In genomic region chrX:54824722-54825121, GRCh38 we compare ENCODE assay signal across 19 cellular contexts. TPM values are rescaled to one million over a fixed set of nuclear protein-coding genes. Genes with fewer than 3 reads are reported as not detected.
A peak's percentile ranks its signal among the peaks of the same experiment; 100 is the strongest.
DNase-seq lines count a peak whose midpoint lies in the region; ATAC-seq and TF ChIP-seq lines count a peak whose summit lies in the region.
"Had no signal": no experiment of that assay in that cellular context is flagged by ENCODE, and none has a peak within 500 bp of the region (broad histone marks: within the 10 kb centered on the region; RNA-seq: fewer than 3 reads in every experiment).

No MANE protein-coding gene starts in this region.

- no peaks in the 10 kb centered on the region for H3K79me2 ChIP-seq in PC-3 (ENCODE audit: low read length)

- H3K36me3 Mint-ChIP-seq in activated CD4-positive, alpha-beta T cell treated with anti-CD3 and anti-CD28 coated beads, Interleukin-2, amount 10 ng/mL, durations not matched to agents 24 days and 14 days (ENCODE audit: low read depth) = no peaks in the 10 kb centered on the region
- H3K36me3 Mint-ChIP-seq: CD8-positive, alpha-beta T cell had no signal

- H3K9me3 ChIP-seq in PC-3 (ENCODE audit: low read length) = no peaks in the 10 kb centered on the region
- H3K9me3 ChIP-seq in esophagus muscularis mucosa = no peaks in the 10 kb centered on the region
- H3K9me3 ChIP-seq: A549, Caco-2 had no signal

- ATAC-seq in PC-3 (no peak), HG03460 (IDR thresholded peaks at IDR 0.05; ENCODE audit: unreplicated experiment) (no peak)
- ATAC-seq: A549; CD8-positive, alpha-beta T cell had no signal

- H3K4me3 Mint-ChIP-seq in activated CD4-positive, alpha-beta T cell treated with anti-CD3 and anti-CD28 coated beads, Interleukin-2, amount 10 ng/mL, durations not matched to agents 24 days and 14 days = no peak overlapping the region
- H3K4me3 Mint-ChIP-seq: B cell; CD4-positive, alpha-beta T cell; CD8-positive, alpha-beta T cell had no signal

- no peaks in the 10 kb centered on the region for H3K27me3 Mint-ChIP-seq in activated CD4-positive, alpha-beta T cell treated with anti-CD3 and anti-CD28 coated beads, Interleukin-2, amount 10 ng/mL, durations not matched to agents 24 days and 14 days
- H3K27me3 Mint-ChIP-seq: B cell; CD4-positive, alpha-beta T cell had no signal

- peak overlapping the region; percentile 33; the same call in 1 of the 2 replicates for H3K9ac ChIP-seq in PC-3 (ENCODE audit: low read length)
- H3K9ac ChIP-seq: BLaER1 treated with 17β-estradiol and CSF1 and Interleukin-3, amounts not matched to agents 10 nM and 100 nM had no signal

- no peak overlapping the region for H2AFZ ChIP-seq in PC-3 (ENCODE audit: low read length)

- 90% methylated on average over 8 of the region's 8 CpGs for WGBS in esophagus muscularis mucosa

- no peak for TF ChIP-seq EP300 in esophagus muscularis mucosa (IDR thresholded peaks at IDR 0.05)

- no peaks in the 10 kb centered on the region for H4K20me1 ChIP-seq in PC-3 (ENCODE audit: low read length)
- H4K20me1 ChIP-seq: BLaER1 treated with 17β-estradiol and CSF1 and Interleukin-3, amounts not matched to agents 10 nM and 100 nM had no signal

- H3K4me3 ChIP-seq in PC-3 (ENCODE audit: low read length) (no peak overlapping the region), esophagus muscularis mucosa (no peak overlapping the region)
- H3K4me3 ChIP-seq: A549; BLaER1 treated with 17β-estradiol and CSF1 and Interleukin-3, amounts not matched to agents 10 nM and 100 nM had no signal

- H3K4me1 ChIP-seq in PC-3 (ENCODE audit: insufficient read depth, low read length) = peaks cover 9% of the 10 kb centered on the region
- no peaks in the 10 kb centered on the region for H3K4me1 ChIP-seq in esophagus muscularis mucosa
- H3K4me1 ChIP-seq: A549; BLaER1 treated with 17β-estradiol and CSF1 and Interleukin-3, amounts not matched to agents 10 nM and 100 nM; Caco-2 had no signal

- no peaks in the 10 kb centered on the region for H3K9me3 Mint-ChIP-seq in activated CD4-positive, alpha-beta T cell treated with anti-CD3 and anti-CD28 coated beads, Interleukin-2, amount 10 ng/mL, durations not matched to agents 24 days and 14 days
- H3K9me3 Mint-ChIP-seq: CD4-positive, alpha-beta T cell; CD8-positive, alpha-beta T cell had no signal

- H3K27me3 ChIP-seq in PC-3 (ENCODE audit: low read length) (no peaks in the 10 kb centered on the region), esophagus muscularis mucosa (no peaks in the 10 kb centered on the region)

- BruUV-seq in PC-3 (replicated peaks; lab: Mats Ljungman, UMichigan) = no TSS peak

- H3K27ac ChIP-seq in PC-3 (ENCODE audit: low read length) (peak overlapping the region; percentile 74; the same call in 1 of the 2 replicates), esophagus muscularis mucosa (replicated peaks in 1 of 4) (no peak overlapping the region)
- H3K27ac ChIP-seq: 22Rv1; A549; BLaER1 treated with 17β-estradiol and CSF1 and Interleukin-3, amounts not matched to agents 10 nM and 100 nM; C4-2B had no signal

- no peaks in the 10 kb centered on the region for H3K36me3 ChIP-seq in PC-3 (ENCODE audit: low read depth, low read length)
- no peaks in the 10 kb centered on the region for H3K36me3 ChIP-seq in esophagus muscularis mucosa
- H3K36me3 ChIP-seq: BLaER1 treated with 17β-estradiol and CSF1 and Interleukin-3, amounts not matched to agents 10 nM and 100 nM had no signal

- TF ChIP-seq CTCF in PC-3 (conservative IDR thresholded peaks at IDR 0.05; ENCODE audit: low read depth, low read length) = no peak
- TF ChIP-seq CTCF in esophagus muscularis mucosa (IDR thresholded peaks at IDR 0.05) = no peak

- H3K4me1 Mint-ChIP-seq in activated CD4-positive, alpha-beta T cell treated with anti-CD3 and anti-CD28 coated beads, Interleukin-2, amount 10 ng/mL, durations not matched to agents 24 days and 14 days = no peaks in the 10 kb centered on the region
- H3K4me1 Mint-ChIP-seq: B cell had no signal

- intact Hi-C loops in activated CD4-positive, alpha-beta T cell treated with anti-CD3 and anti-CD28 coated beads, Interleukin-2, amount 10 ng/mL, durations not matched to agents 24 days and 14 days (cut with micrococcal nuclease) = no loop called here
- intact Hi-C loops in PC-3 (cut with micrococcal nuclease) (no loop called here), esophagus muscularis mucosa (cut with DNase I) (no loop called here)

- H3K27ac Mint-ChIP-seq in activated CD4-positive, alpha-beta T cell treated with anti-CD3 and anti-CD28 coated beads, Interleukin-2, amount 10 ng/mL, durations not matched to agents 24 days and 14 days = no peak overlapping the region
- H3K27ac Mint-ChIP-seq: B cell; CD4-positive, alpha-beta T cell; CD8-positive, alpha-beta T cell had no signal

- H3F3A ChIP-seq in PC-3 (ENCODE audit: low read length, unreplicated experiment) = no peaks in the 10 kb centered on the region

- H3K4me2 ChIP-seq in PC-3 (ENCODE audit: low read length) = no peak overlapping the region
- H3K4me2 ChIP-seq: A549; BLaER1 treated with 17β-estradiol and CSF1 and Interleukin-3, amounts not matched to agents 10 nM and 100 nM had no signal

- POLR2A ChIA-PET in PC-3 (lab: Charles Lee; ENCODE audit: unreplicated experiment) = no interaction called here

- DNase-seq in activated CD4-positive, alpha-beta T cell treated with anti-CD3 and anti-CD28 coated beads, Interleukin-2, amount 10 ng/mL, durations not matched to agents 24 days and 14 days = peak; percentile 13
- no peak for DNase-seq in activated CD4-positive, alpha-beta T cell treated with anti-CD3 and anti-CD28 coated beads, Interleukin-2, amount 50 U/mL, for 48 hours
- DNase-seq in PC-3 (no peak), esophagus muscularis mucosa (ENCODE audit: extremely low spot score) (peak; percentile 14)
- DNase-seq in activated naive CD4-positive, alpha-beta T cell (lab: John Stamatoyannopoulos, UW) = no peak
- DNase-seq: AML-193; Caco-2; Calu3; CD4-positive, alpha-beta T cell; CD8-positive, alpha-beta T cell; DMS79 treated with DMSO at 0.1 percent for 48 hours; GF-D8 had no signal

- CTCF ChIA-PET in PC-3 (lab: Charles Lee) = no interaction called here

- no peaks in the 10 kb centered on the region for H3K9me2 ChIP-seq in PC-3 (replicated peaks; ENCODE audit: low read length)

- no peak for TF ChIP-seq POLR2A in esophagus muscularis mucosa (IDR thresholded peaks at IDR 0.05; ENCODE audit: low read depth)

RNA-seq across cellular contexts. Expression of gene MAGED2, which starts 17.2 kb away (rescaled TPM):
- 25.2 and 26.4 TPM in 2 replicates for total RNA-seq in activated CD4-positive, alpha-beta T cell treated with anti-CD3 and anti-CD28 coated beads, Interleukin-2, amount 10 ng/mL, durations not matched to agents 24 days and 14 days
- total RNA-seq in PC-3 (2014; rRNA removed) = 61.4 and 67.9 TPM in 2 replicates
- total RNA-seq in esophagus muscularis mucosa = 100 to 1,000 TPM; 132 to 197 (median 169) TPM

RNA-seq across cellular contexts. Expression of gene ITIH6, which starts 26.7 kb away (rescaled TPM):
- not detected in 2 replicates for total RNA-seq in activated CD4-positive, alpha-beta T cell treated with anti-CD3 and anti-CD28 coated beads, Interleukin-2, amount 10 ng/mL, durations not matched to agents 24 days and 14 days
- not detected in 2 replicates for total RNA-seq in PC-3 (2014; rRNA removed)
- under 1 TPM in 1 of 4 donors, not detected in 3; under 0.01 TPM for total RNA-seq in esophagus muscularis mucosa
- total RNA-seq: A172; B cell; Calu3; CD4-positive, alpha-beta T cell; CD8-positive, alpha-beta T cell had no signal

Comparison
In these comparisons a context has a peak if more than half of its experiments do, and no peak if none do; other contexts are left out.
1. DNase-seq: peak in activated CD4-positive, alpha-beta T cell treated with anti-CD3 and anti-CD28 coated beads, Interleukin-2, amount 10 ng/mL, durations not matched to agents 24 days and 14 days (single experiment) and esophagus muscularis mucosa (single experiment); none in activated CD4-positive, alpha-beta T cell treated with anti-CD3 and anti-CD28 coated beads, Interleukin-2, amount 50 U/mL, for 48 hours (0 of 2), PC-3 (single experiment) and activated naive CD4-positive, alpha-beta T cell (0 of 4).